ENCODE assay signal across 1 cellular context in genomic region chr5:158985492-158985891, GRCh38.
TF ChIP-seq lines count a peak whose summit lies in the region.

No MANE protein-coding gene starts in this region.

TF ChIP-seq in HepG2, 621 proteins besides CTCF, POLR2A, EP300 and RAD21 (continued from another document):
- no peak for TF ChIP-seq ZNF18 (CRISPR knock-in tag; IDR thresholded peaks at IDR 0.05; ENCODE audit: insufficient replicate concordance)
- TF ChIP-seq ZNF44 (CRISPR knock-in tag; IDR thresholded peaks at IDR 0.05) = no peak
